Comparison of ENCODE assay signal across 14 cellular contexts in genomic region chr2:164711246-164712138, GRCh38.
DNase-seq lines count a peak whose midpoint lies in the region; ATAC-seq, FAIRE-seq and TF ChIP-seq lines count a peak whose summit lies in the region.
"Had no signal": no experiment of that assay in that cellular context is flagged by ENCODE, and none has a peak within 500 bp of the region (broad histone marks: within the 10 kb centered on the region; RNA-seq: fewer than 3 reads in every experiment).

No MANE protein-coding gene starts in this region.

- TF ChIP-seq POLR2A in A549 (IDR thresholded peaks at IDR 0.05; ENCODE audit: low read length) (no peak), GM18505 (IDR thresholded peaks at IDR 0.05; ENCODE audit: borderline replicate concordance, extremely low read depth, insufficient read depth, insufficient read length) (no peak)

- H3K4me1 ChIP-seq in A549 (peaks cover 83% of the 10 kb centered on the region), PC-3 (ENCODE audit: insufficient read depth, low read length) (peaks cover 22% of the 10 kb centered on the region), liver (ENCODE audit: control insufficient read depth in 4 of 4, insufficient read depth in 4 of 4, low read length in 3 of 4) (peaks cover 3 to 51% (median 29%) of the 10 kb centered on the region in 4 donors), aorta (ENCODE audit: control insufficient read depth in 1 of 2, insufficient read depth in 2 of 2, low read length in 2 of 2) (no peaks in the 10 kb centered on the region)

- TF ChIP-seq CTCF in A549 (IDR thresholded peaks at IDR 0.05), result no peak
- no peak for TF ChIP-seq CTCF in PC-3 (conservative IDR thresholded peaks at IDR 0.05; ENCODE audit: low read depth, low read length)
- TF ChIP-seq CTCF in liver (IDR thresholded peaks at IDR 0.05; ENCODE audit: low read depth, low read length, missing input control), result no peak

- H3K9ac ChIP-seq in PC-3 (ENCODE audit: low read length) (no peak overlapping the region), liver (ENCODE audit: low read depth in 1 of 2, low read length in 2 of 2) (peak overlapping the region; percentile 53 to 88)

- H3K4me2 ChIP-seq in A549, result peak overlapping the region; percentile 84
- H3K4me2 ChIP-seq in PC-3 (ENCODE audit: low read length), result peak overlapping the region; percentile 11; the same call in 1 of the 2 replicates

- H3K4me3 ChIP-seq in A549 (peak overlapping the region; percentile 20; the same call in 1 of the 3 replicates), PC-3 (ENCODE audit: low read length) (no peak overlapping the region), liver (ENCODE audit: low read depth in 1 of 3, low read length in 3 of 3) (peak overlapping the region in 2 of 3 donors; percentile 26 to 35), aorta (ENCODE audit: low read length in 2 of 2) (no peak overlapping the region)

- peak; percentile 94 for FAIRE-seq in A549 (lab: Jason Lieb, UNC)
- FAIRE-seq: endothelial cell of umbilical vein had no signal

- CTCF ChIA-PET in A549 (lab: Yijun Ruan, JAX), result no interaction called here
- CTCF ChIA-PET in PC-3 (lab: Charles Lee), result no interaction called here

- no peaks in the 10 kb centered on the region for H3F3A ChIP-seq in PC-3 (ENCODE audit: low read length, unreplicated experiment)

- POLR2A ChIA-PET in A549 (lab: Yijun Ruan, JAX), result no interaction called here
- POLR2A ChIA-PET in PC-3 (lab: Charles Lee; ENCODE audit: unreplicated experiment), result no interaction called here

- no TSS peak for BruUV-seq in PC-3 (replicated peaks; lab: Mats Ljungman, UMichigan)

- H3K36me3 ChIP-seq in PC-3 (ENCODE audit: low read depth, low read length), result no peaks in the 10 kb centered on the region
- H3K36me3 ChIP-seq in liver (ENCODE audit: control insufficient read depth in 4 of 4, insufficient read depth in 3 of 4, low read depth in 1 of 4, low read length in 3 of 4), result peaks cover 0 to 2% (median 0%) of the 10 kb centered on the region in 4 donors
- no peaks in the 10 kb centered on the region for H3K36me3 ChIP-seq in aorta (ENCODE audit: control insufficient read depth in 1 of 2, insufficient read depth in 2 of 2, low read length in 1 of 2)

- H3K9me3 ChIP-seq in A549, result 0 out of 3 replicates have a peak, but pooled peaks cover 5% of the 10 kb centered on the region
- no peaks in the 10 kb centered on the region for H3K9me3 ChIP-seq in PC-3 (ENCODE audit: low read length)
- no peaks in the 10 kb centered on the region for H3K9me3 ChIP-seq in liver (ENCODE audit: control insufficient read depth in 4 of 4, low read length in 3 of 4)
- no peaks in the 10 kb centered on the region for H3K9me3 ChIP-seq in aorta (ENCODE audit: control insufficient read depth, low read length)

- H4K20me1 ChIP-seq in PC-3 (ENCODE audit: low read length), result no peaks in the 10 kb centered on the region

- intact Hi-C loops in PC-3 (cut with micrococcal nuclease) (loop anchor here (10.0 kb wide), 1 partner anchor 1557 kb away; no protein-coding TSS in a partner anchor), aorta (cut with DNase I) (no loop called here)

- H3K27me3 ChIP-seq in PC-3 (ENCODE audit: low read length) (no peaks in the 10 kb centered on the region), liver (ENCODE audit: control insufficient read depth in 4 of 4, insufficient read depth in 4 of 4, low read length in 3 of 4) (no peaks in the 10 kb centered on the region), aorta (ENCODE audit: control insufficient read depth in 1 of 2, insufficient read depth in 2 of 2, low read length in 1 of 2) (no peaks in the 10 kb centered on the region)

- no peaks in the 10 kb centered on the region for H3K9me2 ChIP-seq in PC-3 (replicated peaks; ENCODE audit: low read length)

- peak in 1 of 2 experiments; percentile 13; a peak in 1 of 5 replicates for TF ChIP-seq RAD21 in A549 (conservative IDR thresholded peaks at IDR 0.05 in 1 of 2, IDR thresholded peaks at IDR 0.05 in 1 of 2)
- TF ChIP-seq RAD21 in liver (IDR thresholded peaks at IDR 0.05), result no peak

- ATAC-seq in A549, result peak; percentile 96
- peak; percentile 65 for ATAC-seq in GM21528 (IDR thresholded peaks at IDR 0.05; ENCODE audit: low FRiP score, unreplicated experiment)
- ATAC-seq in PC-3, result peak; percentile 49
- no peak for ATAC-seq in aorta (ENCODE audit: low FRiP score)
- no peak for ATAC-seq in GM18505 (IDR thresholded peaks at IDR 0.05; ENCODE audit: unreplicated experiment)

- H3K79me2 ChIP-seq in PC-3 (ENCODE audit: low read length), result no peaks in the 10 kb centered on the region

- no peak overlapping the region for H2AFZ ChIP-seq in PC-3 (ENCODE audit: low read length)

- 0% methylated on average over 1 of the region's 1 CpG for WGBS in A549 (ENCODE audit: missing lambda C conversion rate)
- 18% methylated on average over 1 of the region's 1 CpG for WGBS in liver
- 71% methylated on average over 1 of the region's 1 CpG for WGBS in aorta, 2 donors

- peak overlapping the region; percentile 93 to 98 for H3K27ac ChIP-seq in A549
- no peak overlapping the region for H3K27ac ChIP-seq in PC-3 (ENCODE audit: low read length)
- H3K27ac ChIP-seq in liver (ENCODE audit: low read depth in 1 of 2, low read length in 2 of 2), result peak overlapping the region; percentile 78 to 88
- H3K27ac ChIP-seq in aorta (ENCODE audit: low read depth in 1 of 2, low read length in 2 of 2), result no peak overlapping the region

- DNase-seq in A549 (ENCODE audit: low read depth in 1 of 2, low spot score in 1 of 2) (peak; percentile 73 to 91), PC-3 (peak; percentile 22), aorta (no peak), 8988T (no peak)
- DNase-seq in stimulated activated CD4-positive, alpha-beta T cell treated with anti-CD3 and anti-CD28 coated beads, Interleukin-4, amount 100 ng/mL, for 24 hours, result no peak
- DNase-seq: MM.1S, NCI-H2171, OCI-M1, substantia nigra, SW 1271 had no signal

- peak in 1 of 2 experiments; percentile 19; a peak in 1 of 5 replicates for TF ChIP-seq EP300 in A549 (IDR thresholded peaks at IDR 0.05)

TF ChIP-seq in A549, 52 proteins besides CTCF, POLR2A, EP300 and RAD21 (continues in another document):
- TF ChIP-seq NR3C1 (IDR thresholded peaks at IDR 0.05) (no peak), ZNF302 (CRISPR knock-in tag; IDR thresholded peaks at IDR 0.05) (no peak), EHMT2 (IDR thresholded peaks at IDR 0.05; ENCODE audit: low read depth) (no peak), JUNB (IDR thresholded peaks at IDR 0.05) (peak; percentile 78), FOSL2 (IDR thresholded peaks at IDR 0.05) (peak; percentile 25; the same call in 1 of the 2 replicates), FOSL2 (CRISPR knock-in tag; IDR thresholded peaks at IDR 0.05) (peak; percentile 52), NFE2L2 (conservative IDR thresholded peaks at IDR 0.05; ENCODE audit: low read length) (no peak), HDAC2 (IDR thresholded peaks at IDR 0.05) (0 out of 2 replicates have a peak, but pooled peaks have one; percentile 5), JUN (IDR thresholded peaks at IDR 0.05) (peak in 1 of 2 experiments; percentile 50; a peak in 1 of 5 replicates), POLR2AphosphoS2 (conservative IDR thresholded peaks at IDR 0.05; ENCODE audit: low read length) (no peak), SMC3 (IDR thresholded peaks at IDR 0.05) (no peak), ZFP36 (IDR thresholded peaks at IDR 0.05; ENCODE audit: borderline replicate concordance, partially characterized antibody) (no peak), HOXB13 (CRISPR knock-in tag; IDR thresholded peaks at IDR 0.05; ENCODE audit: low read depth) (no peak), RNF2 (IDR thresholded peaks at IDR 0.05; ENCODE audit: borderline replicate concordance, low read depth) (no peak), CEBPB (IDR thresholded peaks at IDR 0.05) (no peak; a peak in 1 of 4 replicates), ESRRA (IDR thresholded peaks at IDR 0.05; ENCODE audit: borderline replicate concordance, low read length) (no peak)
- TF ChIP-seq, protein P1, sequence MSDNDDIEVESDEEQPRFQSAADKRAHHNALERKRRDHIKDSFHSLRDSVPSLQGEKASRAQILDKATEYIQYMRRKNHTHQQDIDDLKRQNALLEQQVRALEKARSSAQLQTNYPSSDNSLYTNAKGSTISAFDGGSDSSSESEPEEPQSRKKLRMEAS (IDR thresholded peaks at IDR 0.05), result peak; percentile 39; the same call in 1 of the 2 replicates

TF ChIP-seq in liver, 16 proteins besides CTCF, POLR2A, EP300 and RAD21:
- TF ChIP-seq, protein P2, sequence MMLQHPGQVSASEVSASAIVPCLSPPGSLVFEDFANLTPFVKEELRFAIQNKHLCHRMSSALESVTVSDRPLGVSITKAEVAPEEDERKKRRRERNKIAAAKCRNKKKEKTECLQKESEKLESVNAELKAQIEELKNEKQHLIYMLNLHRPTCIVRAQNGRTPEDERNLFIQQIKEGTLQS (IDR thresholded peaks at IDR 0.05), result no peak
- TF ChIP-seq FOXA1 (IDR thresholded peaks at IDR 0.05) (no peak), SP1 (IDR thresholded peaks at IDR 0.05) (peak; percentile 79), EGR1 (IDR thresholded peaks at IDR 0.05; ENCODE audit: low read depth in 2 of 2) (no peak), GABPA (IDR thresholded peaks at IDR 0.05 in 1 of 2, conservative IDR thresholded peaks at IDR 0.05 in 1 of 2) (no peak), HNF4A (conservative IDR thresholded peaks at IDR 0.05) (peak; percentile 37 to 40), HNF4G (IDR thresholded peaks at IDR 0.05) (no peak), TAF1 (conservative IDR thresholded peaks at IDR 0.05) (peak; percentile 21), RXRA (IDR thresholded peaks at IDR 0.05) (peak; percentile 20 to 21), FOXA2 (IDR thresholded peaks at IDR 0.05) (peak; percentile 51), JUND (IDR thresholded peaks at IDR 0.05) (peak; percentile 13 to 51)
- TF ChIP-seq, protein P3, sequence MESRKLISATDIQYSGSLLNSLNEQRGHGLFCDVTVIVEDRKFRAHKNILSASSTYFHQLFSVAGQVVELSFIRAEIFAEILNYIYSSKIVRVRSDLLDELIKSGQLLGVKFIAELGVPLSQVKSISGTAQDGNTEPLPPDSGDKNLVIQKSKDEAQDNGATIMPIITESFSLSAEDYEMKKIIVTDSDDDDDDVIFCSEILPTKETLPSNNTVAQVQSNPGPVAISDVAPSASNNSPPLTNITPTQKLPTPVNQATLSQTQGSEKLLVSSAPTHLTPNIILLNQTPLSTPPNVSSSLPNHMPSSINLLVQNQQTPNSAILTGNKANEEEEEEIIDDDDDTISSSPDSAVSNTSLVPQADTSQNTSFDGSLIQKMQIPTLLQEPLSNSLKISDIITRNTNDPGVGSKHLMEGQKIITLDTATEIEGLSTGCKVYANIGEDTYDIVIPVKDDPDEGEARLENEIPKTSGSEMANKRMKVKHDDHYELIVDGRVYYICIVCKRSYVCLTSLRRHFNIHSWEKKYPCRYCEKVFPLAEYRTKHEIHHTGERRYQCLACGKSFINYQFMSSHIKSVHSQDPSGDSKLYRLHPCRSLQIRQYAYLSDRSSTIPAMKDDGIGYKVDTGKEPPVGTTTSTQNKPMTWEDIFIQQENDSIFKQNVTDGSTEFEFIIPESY (IDR thresholded peaks at IDR 0.05), result no peak

Comparison
In these comparisons a context has a peak if more than half of its experiments do, and no peak if none do; other contexts are left out.
1. ATAC-seq: peak in A549 (2 of 2), GM21528 (single experiment) and PC-3 (single experiment); none in aorta (single experiment) and GM18505 (single experiment).
2. DNase-seq: peak in A549 (2 of 2) and PC-3 (single experiment); none in aorta (0 of 2), stimulated activated CD4-positive, alpha-beta T cell treated with anti-CD3 and anti-CD28 coated beads, Interleukin-4, amount 100 ng/mL, for 24 hours (single experiment) and 8988T (single experiment).
3. H3K27ac ChIP-seq: peak in A549 (2 of 2) and liver (2 of 2); none in PC-3 (single experiment) and aorta (0 of 2).
4. H3K4me3 ChIP-seq: peak in A549 (single experiment) and liver (2 of 3); none in PC-3 (single experiment) and aorta (0 of 2).